ENCODE assay signal across 8 cellular contexts in genomic region chr3:42581709-42582473, GRCh38. TPM values are rescaled to one million over a fixed set of nuclear protein-coding genes. Genes with fewer than 3 reads are reported as not detected.
DNase-seq lines count a peak whose midpoint lies in the region; ATAC-seq and TF ChIP-seq lines count a peak whose summit lies in the region.

SEC22C (minus strand) TSS chr3:42581967; CDS start chr3:42569046, 12,921 bp downstream.

- peak; percentile 80 for ATAC-seq in GM21526 (IDR thresholded peaks at IDR 0.05; ENCODE audit: low FRiP score, unreplicated experiment)

- peak within 1 kb of the TSS; percentile 53 for H3K9ac ChIP-seq in mucosa of stomach (ENCODE audit: low read length)

- peak; percentile 21 for TF ChIP-seq CTCF in epithelial cell of proximal tubule (conservative IDR thresholded peaks at IDR 0.05; ENCODE audit: low read depth, low read length)

- peaks cover 15% of the 10 kb centered on the region for H3K4me1 ChIP-seq in mucosa of stomach (ENCODE audit: control insufficient read depth, insufficient read depth, low read length)

- H3K36me3 ChIP-seq in mucosa of stomach (ENCODE audit: control insufficient read depth, insufficient read depth, low read length) = no peaks in the 10 kb centered on the region

- peak within 1 kb of the TSS; percentile 96 for H3K4me3 ChIP-seq in epithelial cell of proximal tubule (ENCODE audit: low read depth, low read length)
- H3K4me3 ChIP-seq in mucosa of stomach (ENCODE audit: low read length) = peak within 1 kb of the TSS; percentile 32

- no peaks in the 10 kb centered on the region for H3K9me3 ChIP-seq in mucosa of stomach (ENCODE audit: control insufficient read depth, low read length)

- DNase-seq in DMS114 treated with DMSO at 0.1 percent for 48 hours (lab: John Stamatoyannopoulos, UW; ENCODE audit: unreplicated experiment) = peak; percentile 81
- peak; percentile 98 for DNase-seq in HuH-7.5 (ENCODE audit: low spot score)
- DNase-seq in OCI-M2 (lab: John Stamatoyannopoulos, UW; ENCODE audit: unreplicated experiment) = peak; percentile 54
- DNase-seq in activated T-cell treated with anti-CD3 and anti-CD28 coated beads for 48 hours (ENCODE audit: low read depth) = peak; percentile 95
- DNase-seq in epithelial cell of proximal tubule (ENCODE audit: low read depth) = peak; percentile 46
- peak; percentile 90 to 94 for DNase-seq in stimulated activated CD8-positive, alpha-beta memory T cell treated with anti-CD3 and anti-CD28 coated beads, Interleukin-7, amount 100 ng/mL, for 1 hour (ENCODE audit: low read depth in 2 of 2)

- no peaks in the 10 kb centered on the region for H3K27me3 ChIP-seq in mucosa of stomach (ENCODE audit: control insufficient read depth, insufficient read depth, low read length)

RNA-seq across cellular contexts. Expression of gene SEC22C, which starts in this region (rescaled TPM):
- 40.8 and 60.0 TPM in 2 replicates for total RNA-seq in epithelial cell of proximal tubule

Comparison
In these comparisons a context has a peak if more than half of its experiments do, and no peak if none do; other contexts are left out.
1. Peak in every context shown above with its lines: DNase-seq, ATAC-seq and H3K4me3 ChIP-seq.
2. DNase-seq: peak in every context shown above with its lines; median percentile 98 in HuH-7.5; 95 in activated T-cell treated with anti-CD3 and anti-CD28 coated beads for 48 hours; 92 in stimulated activated CD8-positive, alpha-beta memory T cell treated with anti-CD3 and anti-CD28 coated beads, Interleukin-7, amount 100 ng/mL, for 1 hour; 81 in DMS114 treated with DMSO at 0.1 percent for 48 hours; 54 in OCI-M2; 46 in epithelial cell of proximal tubule.